In genomic region chr16:19520861-19521331, GRCh38 we compare ENCODE assay signal across 8 cellular contexts. TPM values are rescaled to one million over a fixed set of nuclear protein-coding genes. Genes with fewer than 3 reads are reported as not detected.
DNase-seq lines count a peak whose midpoint lies in the region; ATAC-seq lines count a peak whose summit lies in the region.

No MANE protein-coding gene starts in this region.

- H3K27me3 Mint-ChIP-seq in activated naive CD4-positive, alpha-beta T cell treated with anti-CD3 and anti-CD28 coated beads, Interleukin-2, amount 10 ng/mL, durations not matched to agents 7 days and 5 days, result no peaks in the 10 kb centered on the region
- peaks cover 0 to 7% (median 6%) of the 10 kb centered on the region in 3 donors for H3K27me3 Mint-ChIP-seq in immature natural killer cell (ENCODE audit: low read depth in 3 of 3)

- peak overlapping the region; percentile 92 for H3K27ac Mint-ChIP-seq in activated naive CD4-positive, alpha-beta T cell treated with anti-CD3 and anti-CD28 coated beads, Interleukin-2, amount 10 ng/mL, durations not matched to agents 7 days and 5 days
- peak overlapping the region; percentile 82 to 98 (median 93) for H3K27ac Mint-ChIP-seq in immature natural killer cell

- peak overlapping the region; percentile 84 for H3K4me3 Mint-ChIP-seq in activated naive CD4-positive, alpha-beta T cell treated with anti-CD3 and anti-CD28 coated beads, Interleukin-2, amount 10 ng/mL, durations not matched to agents 7 days and 5 days
- H3K4me3 Mint-ChIP-seq in immature natural killer cell, result peak overlapping the region; percentile 91 to 97 (median 93)

- no peaks in the 10 kb centered on the region for H3K9me3 Mint-ChIP-seq in activated naive CD4-positive, alpha-beta T cell treated with anti-CD3 and anti-CD28 coated beads, Interleukin-2, amount 10 ng/mL, durations not matched to agents 7 days and 5 days
- H3K9me3 Mint-ChIP-seq in immature natural killer cell, result no peaks in the 10 kb centered on the region

- DNase-seq in COLO668 (lab: John Stamatoyannopoulos, UW; ENCODE audit: unreplicated experiment) (peak; percentile 5), HUDEP-2 (lab: John Stamatoyannopoulos, UW; ENCODE audit: unreplicated experiment in 76 of 76) (peak in 72 of 76 experiments; percentile 36 to 88 (median 70)), immature natural killer cell (peak in 1 of 3 donors; percentile 14)
- DNase-seq in activated naive CD4-positive, alpha-beta T cell treated with anti-CD3 and anti-CD28 coated beads, Interleukin-2, amount 10 ng/mL, durations not matched to agents 7 days and 5 days, result no peak
- DNase-seq in stimulated activated naive CD8-positive, alpha-beta T cell treated with anti-CD3 and anti-CD28 coated beads, Interleukin-15, Interleukin-2, amounts not matched to agents 100 U/mL and 50 U/mL, for 24 hours, result peak; percentile 15
- DNase-seq in activated effector memory CD4-positive, alpha-beta T cell treated with anti-CD3 and anti-CD28 coated beads, Interleukin-2, amount 50 U/mL, for 16 hours, result no peak

- CTCF ChIA-PET in activated naive CD4-positive, alpha-beta T cell treated with anti-CD3 and anti-CD28 coated beads, Interleukin-2, amount 10 ng/mL, durations not matched to agents 7 days and 5 days (lab: Charles Lee), result interaction anchor here (0.8 to 1.2 kb wide), 2 partner anchors 18 to 132 kb away, joined by 3 read pairs; no protein-coding TSS in a partner anchor

- peaks cover 61% of the 10 kb centered on the region for H3K4me1 Mint-ChIP-seq in activated naive CD4-positive, alpha-beta T cell treated with anti-CD3 and anti-CD28 coated beads, Interleukin-2, amount 10 ng/mL, durations not matched to agents 7 days and 5 days
- peaks cover 46 to 84% of the 10 kb centered on the region in 2 donors for H3K4me1 Mint-ChIP-seq in immature natural killer cell

- peaks cover 28% of the 10 kb centered on the region for H3K36me3 Mint-ChIP-seq in activated naive CD4-positive, alpha-beta T cell treated with anti-CD3 and anti-CD28 coated beads, Interleukin-2, amount 10 ng/mL, durations not matched to agents 7 days and 5 days
- peaks cover 0 to 21% (median 14%) of the 10 kb centered on the region in 3 donors for H3K36me3 Mint-ChIP-seq in immature natural killer cell

- no peak for ATAC-seq in stimulated activated naive CD8-positive, alpha-beta T cell treated with anti-CD3 and anti-CD28 coated beads, Interleukin-15, Interleukin-2, amounts not matched to agents 100 U/mL and 50 U/mL, for 24 hours
- ATAC-seq in HG03139 (IDR thresholded peaks at IDR 0.05; ENCODE audit: unreplicated experiment) (no peak), HG02973 (IDR thresholded peaks at IDR 0.05; ENCODE audit: unreplicated experiment) (no peak)

RNA-seq across cellular contexts. Expression of gene GDE1, which starts 1.0 kb away (rescaled TPM):
- polyA plus RNA-seq in immature natural killer cell, result 10 to 100 TPM; 42.8 to 61.5 (median 46.6) TPM

RNA-seq across cellular contexts. Expression of gene CCP110, which starts 2.8 kb away (rescaled TPM):
- 10 to 100 TPM in 1 of 3 donors, 1 to 10 TPM in 2; 7.5 to 10.1 (median 9.4) TPM for polyA plus RNA-seq in immature natural killer cell

RNA-seq across cellular contexts. Expression of gene VPS35L, which starts 34.6 kb away (rescaled TPM):
- 10 to 100 TPM; 32.4 to 49.6 (median 46.6) TPM for polyA plus RNA-seq in immature natural killer cell

Comparison
In these comparisons a context has a peak if more than half of its experiments do, and no peak if none do; other contexts are left out.
1. DNase-seq: peak in COLO668 (single experiment), HUDEP-2 (72 of 76) and stimulated activated naive CD8-positive, alpha-beta T cell treated with anti-CD3 and anti-CD28 coated beads, Interleukin-15, Interleukin-2, amounts not matched to agents 100 U/mL and 50 U/mL, for 24 hours (single experiment); none in activated naive CD4-positive, alpha-beta T cell treated with anti-CD3 and anti-CD28 coated beads, Interleukin-2, amount 10 ng/mL, durations not matched to agents 7 days and 5 days (single experiment) and activated effector memory CD4-positive, alpha-beta T cell treated with anti-CD3 and anti-CD28 coated beads, Interleukin-2, amount 50 U/mL, for 16 hours (single experiment).